ENCODE assay signal across 12 cellular contexts in the genomic region with DNA sequence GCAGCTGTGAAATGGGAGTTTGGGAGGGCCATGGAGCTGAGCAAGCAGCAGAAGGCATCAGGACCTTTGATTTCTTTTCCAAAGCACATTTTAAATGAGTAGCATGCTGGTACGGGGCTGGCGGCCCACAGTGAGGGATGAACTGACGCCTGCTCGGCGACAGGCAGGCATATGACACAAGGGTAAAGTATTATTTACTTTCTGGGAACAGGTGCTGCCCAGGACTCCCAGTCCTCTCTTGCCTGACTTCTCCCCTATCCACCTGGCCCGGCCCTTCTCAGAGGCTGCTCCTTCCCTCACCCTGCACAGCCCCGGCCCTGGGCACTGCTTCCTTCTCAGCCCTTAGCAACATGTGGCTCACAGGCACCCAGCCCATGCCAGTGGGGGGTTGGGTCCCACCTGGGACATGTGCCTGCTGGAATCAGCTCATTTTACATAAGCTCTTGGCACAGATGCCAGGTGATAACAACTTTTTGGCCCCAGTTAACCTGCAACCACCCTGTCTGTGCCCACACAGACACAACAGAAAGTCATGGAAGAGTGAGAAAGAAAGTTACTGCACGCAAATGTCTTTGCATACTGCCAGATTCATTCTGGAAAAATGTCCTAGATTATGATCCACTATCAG.
A peak's percentile ranks its signal among the peaks of the same experiment; 100 is the strongest.
DNase-seq lines count a peak whose midpoint lies in the region; ATAC-seq and TF ChIP-seq lines count a peak whose summit lies in the region.
"Had no signal": no experiment of that assay in that cellular context is flagged by ENCODE, and none has a peak within 500 bp of the region (broad histone marks: within the 10 kb centered on the region; RNA-seq: fewer than 3 reads in every experiment).

No MANE protein-coding gene starts in this region.

- no TSS peak for BruUV-seq in mammary epithelial cell (replicated peaks; lab: Mats Ljungman, UMichigan)

- intact Hi-C loops in mammary epithelial cell (cut with micrococcal nuclease) (no loop called here), mucosa of descending colon (cut with DNase I, micrococcal nuclease) (no loop called here)

- no peaks in the 10 kb centered on the region for H3K9me3 ChIP-seq in mammary epithelial cell (replicated peaks; ENCODE audit: insufficient read depth, low read length)
- no peaks in the 10 kb centered on the region for H3K9me3 ChIP-seq in mucosa of descending colon
- H3K9me3 ChIP-seq: BE2C had no signal

- no peaks in the 10 kb centered on the region for H3K79me2 ChIP-seq in mammary epithelial cell (ENCODE audit: insufficient read depth, low read length)

- H2AFZ ChIP-seq in mammary epithelial cell (ENCODE audit: low read depth, low read length), result peak overlapping the region; percentile 43

- no peak overlapping the region for H3K4me3 ChIP-seq in mammary epithelial cell (replicated peaks in 1 of 3; ENCODE audit: insufficient read depth in 1 of 3, low read depth in 2 of 3, low read length in 3 of 3)
- no peak overlapping the region for H3K4me3 ChIP-seq in mucosa of descending colon

- DNase-seq in LHCN-M2 (ENCODE audit: low read depth) (peak; percentile 33), mammary epithelial cell (peak; percentile 88), mucosa of descending colon (peak; percentile 81 to 92 (median 87)), anterior cingulate cortex (lab: John Stamatoyannopoulos, UW) (no peak)
- DNase-seq: BE2C, mesendoderm had no signal

- ATAC-seq in mucosa of descending colon (peak; percentile 96), HG03039 (IDR thresholded peaks at IDR 0.05; ENCODE audit: unreplicated experiment) (no peak), HG03378 (IDR thresholded peaks at IDR 0.05; ENCODE audit: unreplicated experiment) (no peak), HG03457 (IDR thresholded peaks at IDR 0.05; ENCODE audit: unreplicated experiment) (no peak)
- ATAC-seq: sciatic nerve had no signal

- WGBS in mammary epithelial cell (ENCODE audit: low coverage, missing lambda C conversion rate), result 53% methylated on average over 6 of the region's 8 CpGs

- CTCF ChIA-PET in mammary epithelial cell (lab: Charles Lee; ENCODE audit: low non-redundant PET), result interaction anchor here (1.2 kb wide), 1 partner anchor 187 kb away, joined by 4 read pairs; no protein-coding TSS in a partner anchor

- in situ Hi-C loops in mammary epithelial cell (cut with MboI; ENCODE audit: low sequenced_read_pairs in 2 of 2), result loop anchor here (5.0 kb wide), 2 partner anchors 55 to 110 kb away; no protein-coding TSS in a partner anchor

- TF ChIP-seq CTCF in 22Rv1 (IDR thresholded peaks at IDR 0.05), result no peak
- no peak for TF ChIP-seq CTCF in mammary epithelial cell (conservative IDR thresholded peaks at IDR 0.05 in 1 of 2, IDR thresholded peaks at IDR 0.05 in 1 of 2; ENCODE audit: extremely low read depth in 1 of 2, insufficient read depth in 1 of 2, low read depth in 1 of 2, low read length in 2 of 2)
- TF ChIP-seq CTCF in mucosa of descending colon (IDR thresholded peaks at IDR 0.05), result no peak

- no peaks in the 10 kb centered on the region for H4K20me1 ChIP-seq in mammary epithelial cell (ENCODE audit: insufficient read depth, low read length)

- dilution Hi-C loops in mammary epithelial cell (cut with HindIII; ENCODE audit: low sequenced_read_pairs), result loop anchor here (5.0 kb wide), 2 partner anchors 35 to 50 kb away; no protein-coding TSS in a partner anchor

- H3K9ac ChIP-seq in mammary epithelial cell (ENCODE audit: insufficient read depth, low read length), result peak overlapping the region; percentile 52

- H3K27ac ChIP-seq in 22Rv1 (peak overlapping the region; percentile 65), mammary epithelial cell (ENCODE audit: insufficient read depth, low read depth, low read length) (peak overlapping the region; percentile 69)
- H3K27ac ChIP-seq: HL-60 had no signal

- no peaks in the 10 kb centered on the region for H3K27me3 ChIP-seq in mammary epithelial cell (ENCODE audit: insufficient read depth, low read length)
- H3K27me3 ChIP-seq: BE2C had no signal

- H3K4me1 ChIP-seq in mammary epithelial cell (ENCODE audit: insufficient read depth, low read length) (peaks cover 68% of the 10 kb centered on the region), mucosa of descending colon (ENCODE audit: low read depth) (peaks cover 24% of the 10 kb centered on the region)
- H3K4me1 ChIP-seq: BE2C had no signal

- H3K36me3 ChIP-seq in mammary epithelial cell (ENCODE audit: insufficient read depth, low read length), result no peaks in the 10 kb centered on the region
- H3K36me3 ChIP-seq in mucosa of descending colon (ENCODE audit: low read depth), result no peaks in the 10 kb centered on the region
- H3K36me3 ChIP-seq: BE2C had no signal

- H3K4me2 ChIP-seq in mammary epithelial cell (ENCODE audit: insufficient read depth, low read depth, low read length), result peak overlapping the region; percentile 7

Comparison
In these comparisons a context has a peak if more than half of its experiments do, and no peak if none do; other contexts are left out.
1. DNase-seq: peak in LHCN-M2 (single experiment), mammary epithelial cell (single experiment) and mucosa of descending colon (3 of 3); none in anterior cingulate cortex (0 of 58).